Comparison of ENCODE assay signal across 27 cellular contexts in the genomic region with DNA sequence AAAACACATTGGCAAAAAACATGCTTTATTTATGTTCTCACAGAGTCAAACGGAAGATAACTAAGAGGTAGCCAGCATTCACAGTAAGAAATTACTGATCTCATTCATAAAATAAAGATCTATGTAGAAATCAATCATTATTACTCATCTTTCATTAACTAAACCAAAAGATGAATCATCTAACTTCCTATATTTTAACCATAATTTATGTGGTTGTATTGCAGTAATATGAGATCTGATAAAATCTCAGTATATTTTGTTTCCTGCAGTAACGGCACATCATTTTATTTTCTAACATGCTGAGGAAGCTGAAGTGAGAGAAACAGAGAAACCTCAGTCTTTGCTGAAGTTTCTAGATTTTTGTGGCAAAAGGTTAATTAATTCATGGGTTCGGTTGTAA.
"Had no signal": no experiment of that assay in that cellular context is flagged by ENCODE, and none has a peak within 500 bp of the region (broad histone marks: within the 10 kb centered on the region; RNA-seq: fewer than 3 reads in every experiment).

No MANE protein-coding gene starts in this region.

- H3K27ac ChIP-seq: neural progenitor cell, ovary, parathyroid adenoma, psoas muscle, right lobe of liver, sigmoid colon, stomach, thoracic aorta, thyroid gland, tibial nerve, upper lobe of left lung, vagina had no signal

- H3K4me1 ChIP-seq: neural progenitor cell, parathyroid adenoma, psoas muscle, right lobe of liver, sigmoid colon, stomach, thyroid gland, tibial nerve, upper lobe of left lung, vagina had no signal

- H3K36me3 Mint-ChIP-seq: neural progenitor cell; stimulated activated effector memory CD8-positive, alpha-beta T cell treated with anti-CD3 and anti-CD28 coated beads, Interleukin-12 subunit alpha, Interleukin-12 subunit beta, amount 100 ng/mL, for 72 hours; stimulated activated naive B cell treated with anti-CD40 and anti-IgM and Interleukin-4, amounts not matched to agents 10 μg/mL and 1 μg/mL and 100 μg/mL, for 72 hours had no signal

- H3K79me2 ChIP-seq: parathyroid adenoma had no signal

- ATAC-seq: psoas muscle; right cardiac atrium; right lobe of liver; stimulated activated effector memory CD8-positive, alpha-beta T cell treated with anti-CD3 and anti-CD28 coated beads, Interleukin-12 subunit alpha, Interleukin-12 subunit beta, amount 100 ng/mL, for 72 hours; stimulated activated naive B cell treated with anti-CD40 and anti-IgM and Interleukin-4, amounts not matched to agents 10 μg/mL and 1 μg/mL and 100 μg/mL, for 72 hours had no signal

- H3K36me3 ChIP-seq: neural progenitor cell, ovary, right lobe of liver, sigmoid colon, stomach, thoracic aorta, thyroid gland, tibial nerve, upper lobe of left lung, vagina had no signal

- H3K4me1 Mint-ChIP-seq: nephron; neural progenitor cell; stimulated activated effector memory CD8-positive, alpha-beta T cell treated with anti-CD3 and anti-CD28 coated beads, Interleukin-12 subunit alpha, Interleukin-12 subunit beta, amount 100 ng/mL, for 72 hours; stimulated activated naive B cell treated with anti-CD40 and anti-IgM and Interleukin-4, amounts not matched to agents 10 μg/mL and 1 μg/mL and 100 μg/mL, for 72 hours had no signal

- H3K4me3 ChIP-seq: neural progenitor cell, ovary, psoas muscle, right lobe of liver, sigmoid colon, stomach, thoracic aorta, thyroid gland, tibial nerve, upper lobe of left lung, vagina had no signal

- H3K9ac ChIP-seq: neural progenitor cell, parathyroid adenoma had no signal

- H3K27ac Mint-ChIP-seq: nephron; neural progenitor cell; progenitor cell of endocrine pancreas; stimulated activated effector memory CD8-positive, alpha-beta T cell treated with anti-CD3 and anti-CD28 coated beads, Interleukin-12 subunit alpha, Interleukin-12 subunit beta, amount 100 ng/mL, for 72 hours; stimulated activated naive B cell treated with anti-CD40 and anti-IgM and Interleukin-4, amounts not matched to agents 10 μg/mL and 1 μg/mL and 100 μg/mL, for 72 hours; stimulated activated naive CD8-positive, alpha-beta T cell treated with anti-CD3 and anti-CD28 coated beads, Interleukin-15, Interleukin-2, amounts not matched to agents 100 ng/mL and 50 ng/mL, for 24 hours had no signal

- H2AFZ ChIP-seq: neural progenitor cell, parathyroid adenoma had no signal

- DNase-seq: occipital lobe; ovary; posterior cingulate gyrus; psoas muscle; right cardiac atrium; right lobe of liver; sigmoid colon; small intestine; stimulated activated CD4-positive, alpha-beta T cell treated with anti-CD3 and anti-CD28 coated beads, Interleukin-15, amount 100 ng/mL, for 24 hours; stimulated activated CD4-positive, alpha-beta T cell treated with anti-CD3 and anti-CD28 coated beads, Interleukin-2, amount 100 ng/mL, for 24 hours; stimulated activated CD4-positive, alpha-beta T cell treated with anti-CD3 and anti-CD28 coated beads, Interleukin-2, amount 100 ng/mL, for 48 hours; stimulated activated CD4-positive, alpha-beta T cell treated with anti-CD3 and anti-CD28 coated beads, Interleukin-4, amount 100 ng/mL, for 24 hours; stimulated activated naive B cell treated with anti-CD40 and anti-IgM and Interleukin-4, amounts not matched to agents 10 μg/mL and 1 μg/mL and 100 μg/mL, for 72 hours; stimulated activated naive CD4-positive, alpha-beta T cell treated with Interleukin-2 at 50 U/mL for 16 hours; stomach; thyroid gland; trophoblast cell; upper lobe of left lung had no signal

- H3K4me2 ChIP-seq: neural progenitor cell had no signal

- H3K4me3 Mint-ChIP-seq: nephron; neural progenitor cell; stimulated activated effector memory CD8-positive, alpha-beta T cell treated with anti-CD3 and anti-CD28 coated beads, Interleukin-12 subunit alpha, Interleukin-12 subunit beta, amount 100 ng/mL, for 72 hours; stimulated activated naive B cell treated with anti-CD40 and anti-IgM and Interleukin-4, amounts not matched to agents 10 μg/mL and 1 μg/mL and 100 μg/mL, for 72 hours; stimulated activated naive CD8-positive, alpha-beta T cell treated with anti-CD3 and anti-CD28 coated beads, Interleukin-15, Interleukin-2, amounts not matched to agents 100 ng/mL and 50 ng/mL, for 24 hours had no signal

- H3K27me3 ChIP-seq: neural progenitor cell, ovary, right lobe of liver, sigmoid colon, stomach, thyroid gland, tibial nerve, upper lobe of left lung, vagina had no signal

- H3K9me3 Mint-ChIP-seq: nephron; neural progenitor cell; stimulated activated naive B cell treated with anti-CD40 and anti-IgM and Interleukin-4, amounts not matched to agents 10 μg/mL and 1 μg/mL and 100 μg/mL, for 72 hours had no signal

- H3K27me3 Mint-ChIP-seq: progenitor cell of endocrine pancreas; stimulated activated naive B cell treated with anti-CD40 and anti-IgM and Interleukin-4, amounts not matched to agents 10 μg/mL and 1 μg/mL and 100 μg/mL, for 72 hours; stimulated activated naive CD8-positive, alpha-beta T cell treated with anti-CD3 and anti-CD28 coated beads, Interleukin-15, Interleukin-2, amounts not matched to agents 100 ng/mL and 50 ng/mL, for 24 hours had no signal

- H3K9me3 ChIP-seq: ovary, psoas muscle, right lobe of liver, sigmoid colon, stomach, thoracic aorta, thyroid gland, tibial nerve, upper lobe of left lung, vagina had no signal
